1 cellular context compared by ENCODE assay signal in genomic region chr14:80954771-80955299, GRCh38.
TF ChIP-seq lines count a peak whose summit lies in the region.

No MANE protein-coding gene starts in this region.

TF ChIP-seq in SK-N-SH, 30 proteins besides CTCF, POLR2A, EP300 and RAD21 (continued from another document):
- no peak for TF ChIP-seq ZBTB33 (IDR thresholded peaks at IDR 0.05; ENCODE audit: borderline replicate concordance, low read depth)
- no peak for TF ChIP-seq NFIC (IDR thresholded peaks at IDR 0.05; ENCODE audit: borderline replicate concordance)
- TF ChIP-seq CHD2 (IDR thresholded peaks at IDR 0.05; ENCODE audit: low read length, partially characterized antibody), result peak; percentile 29
- no peak for TF ChIP-seq TCF12 (IDR thresholded peaks at IDR 0.05)
- TF ChIP-seq FOXJ3 (CRISPR knock-in tag; IDR thresholded peaks at IDR 0.05), result no peak
- TF ChIP-seq TAF1 (IDR thresholded peaks at IDR 0.05; ENCODE audit: borderline replicate concordance, low read depth, low read length), result no peak
- no peak for TF ChIP-seq USF1 (IDR thresholded peaks at IDR 0.05; ENCODE audit: borderline replicate concordance, low read depth)
- no peak for TF ChIP-seq TEAD4 (IDR thresholded peaks at IDR 0.05; ENCODE audit: borderline replicate concordance, insufficient read depth)
- no peak for TF ChIP-seq RFX5 (IDR thresholded peaks at IDR 0.05; ENCODE audit: low read length)
- TF ChIP-seq JUND (IDR thresholded peaks at IDR 0.05), result no peak
- TF ChIP-seq FOSL2 (IDR thresholded peaks at IDR 0.05; ENCODE audit: borderline replicate concordance, low read depth), result peak; percentile 32; the same call in 1 of the 2 replicates
- no peak for TF ChIP-seq NRF1 (IDR thresholded peaks at IDR 0.05; ENCODE audit: low read depth, low read length)
- TF ChIP-seq RXRA (IDR thresholded peaks at IDR 0.05; ENCODE audit: borderline replicate concordance, low read depth), result no peak
TF ChIP-seq in SK-N-SH: peak in this region for 7.
